9 cellular contexts compared by ENCODE assay signal in the genomic region with DNA sequence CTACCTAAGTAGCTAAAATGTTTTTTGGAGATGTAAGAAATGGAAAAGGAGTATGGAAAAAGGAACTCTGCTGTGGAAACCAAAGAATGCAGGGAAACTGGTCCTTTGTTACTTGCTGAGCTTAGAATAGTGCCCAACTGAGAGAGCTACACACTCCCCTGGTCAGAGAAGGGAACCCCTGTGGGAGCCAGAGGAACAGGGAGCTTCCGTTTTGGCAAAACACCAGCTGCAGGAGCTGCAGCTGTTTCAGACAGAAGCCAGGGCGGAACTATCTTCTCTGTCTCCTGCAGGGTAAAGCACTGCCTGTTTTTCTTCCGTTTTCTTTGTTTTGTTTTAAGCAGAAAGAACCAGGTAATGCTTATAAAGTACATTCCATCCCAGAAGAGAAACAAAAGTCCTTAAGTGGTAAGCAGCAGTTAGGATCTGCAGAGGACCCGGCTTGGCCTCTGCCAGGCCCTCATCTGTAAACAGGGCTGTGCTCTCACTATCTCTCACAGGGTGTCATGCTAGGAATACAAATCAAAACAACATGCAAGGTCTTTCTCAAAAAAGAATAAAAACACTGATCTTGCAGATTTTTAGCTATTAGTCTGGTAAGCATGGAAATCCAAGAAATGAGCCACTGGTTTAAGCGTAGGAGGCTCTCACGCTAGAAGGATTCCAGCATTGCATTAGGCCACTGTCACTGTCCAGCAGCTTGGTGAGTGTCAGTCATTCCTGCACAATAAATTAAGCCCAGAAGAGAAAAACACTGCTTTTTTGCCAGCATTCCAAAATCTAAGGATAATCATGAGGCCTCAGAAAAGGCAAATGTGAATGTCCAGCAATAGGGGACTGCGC.
DNase-seq lines count a peak whose midpoint lies in the region; ATAC-seq lines count a peak whose summit lies in the region.
"Had no signal": no experiment of that assay in that cellular context is flagged by ENCODE, and none has a peak within 500 bp of the region (broad histone marks: within the 10 kb centered on the region; RNA-seq: fewer than 3 reads in every experiment).

No MANE protein-coding gene starts in this region.

- H3K9ac ChIP-seq in HUES6 (ENCODE audit: low read length) = no peak overlapping the region

- intact Hi-C loops in left cardiac atrium (cut with DNase I) (loop anchor here in 1 of 2 donors (10.0 kb wide), 1 partner anchor 75 kb away; the partner anchor contains the start of gene CHST7), sciatic nerve (cut with DNase I) (no loop called here)

- peaks cover 3% of the 10 kb centered on the region for H3K9me3 ChIP-seq in HUES6 (ENCODE audit: control insufficient read depth, insufficient read depth, low read depth, low read length)
- H3K9me3 ChIP-seq: tibial artery had no signal

- peaks cover 10% of the 10 kb centered on the region for H3K36me3 ChIP-seq in HUES6 (ENCODE audit: control insufficient read depth, insufficient read depth, low read length)
- H3K36me3 ChIP-seq: tibial artery had no signal

- H3K27ac ChIP-seq in HUES6 (ENCODE audit: low read depth, low read length) = peak overlapping the region; percentile 3
- H3K27ac ChIP-seq: tibial artery had no signal

- DNase-seq in RPMI7951 (ENCODE audit: low read depth) = peak; percentile 8
- peak; percentile 42 for DNase-seq in left cardiac atrium
- DNase-seq in sciatic nerve (ENCODE audit: low spot score) = no peak
- DNase-seq in DMS53 treated with DMSO at 0.1 percent for 48 hours (lab: John Stamatoyannopoulos, UW; ENCODE audit: unreplicated experiment) = no peak
- no peak for DNase-seq in stimulated activated CD4-positive, alpha-beta T cell treated with anti-CD3 and anti-CD28 coated beads, Interleukin-4, amount 100 ng/mL, for 1 hour
- DNase-seq in effector CD4-positive, alpha-beta T cell = no peak

- H3K4me3 ChIP-seq in HUES6 (ENCODE audit: low read depth, low read length) = 0 out of 2 replicates have a peak overlapping the region, but pooled peaks have one; percentile 5
- H3K4me3 ChIP-seq: tibial artery had no signal

- peaks cover 45% of the 10 kb centered on the region for H3K4me1 ChIP-seq in HUES6 (ENCODE audit: control insufficient read depth, insufficient read depth, low read length)
- H3K4me1 ChIP-seq: tibial artery had no signal

- peak; percentile 78 to 86 for ATAC-seq in left cardiac atrium
- ATAC-seq in sciatic nerve = peak; percentile 81
- no peak for ATAC-seq in GM18909 (IDR thresholded peaks at IDR 0.05; ENCODE audit: poor library complexity, unreplicated experiment)

- H3K27me3 ChIP-seq in HUES6 (ENCODE audit: control insufficient read depth, insufficient read depth, low read length) = no peaks in the 10 kb centered on the region
- H3K27me3 ChIP-seq: tibial artery had no signal

Comparison
In these comparisons a context has a peak if more than half of its experiments do, and no peak if none do; other contexts are left out.
1. DNase-seq: peak in RPMI7951 (single experiment) and left cardiac atrium (single experiment); none in sciatic nerve (single experiment), DMS53 treated with DMSO at 0.1 percent for 48 hours (single experiment), stimulated activated CD4-positive, alpha-beta T cell treated with anti-CD3 and anti-CD28 coated beads, Interleukin-4, amount 100 ng/mL, for 1 hour (single experiment) and effector CD4-positive, alpha-beta T cell (single experiment).